Comparison of ENCODE assay signal across 8 cellular contexts in genomic region chr10:112461029-112461887, GRCh38. TPM values are rescaled to one million over a fixed set of nuclear protein-coding genes. Genes with fewer than 3 reads are reported as not detected.
DNase-seq lines count a peak whose midpoint lies in the region; ATAC-seq and TF ChIP-seq lines count a peak whose summit lies in the region.

No MANE protein-coding gene starts in this region.

- no peaks in the 10 kb centered on the region for H3K27me3 ChIP-seq in H7 (ENCODE audit: control insufficient read depth, insufficient read depth, low read length)
- H3K27me3 ChIP-seq in upper lobe of right lung = no peaks in the 10 kb centered on the region

- no peak overlapping the region for H3K27ac ChIP-seq in upper lobe of right lung

- peaks cover 20 to 36% of the 10 kb centered on the region in 2 donors for H3K36me3 Mint-ChIP-seq in activated T-cell treated with anti-CD3 and anti-CD28 coated beads, Interleukin-2, amount 50 U/mL, for 72 hours (ENCODE audit: insufficient read depth in 2 of 2)

- peak overlapping the region; percentile 98 for H3K27ac Mint-ChIP-seq in activated T-cell treated with anti-CD3 and anti-CD28 coated beads, Interleukin-2, amount 50 U/mL, for 72 hours

- H3K9me3 Mint-ChIP-seq in activated T-cell treated with anti-CD3 and anti-CD28 coated beads, Interleukin-2, amount 50 U/mL, for 72 hours = peaks cover 0 to 1% of the 10 kb centered on the region in 2 donors

- POLR2A ChIA-PET in AG04449 (lab: Yijun Ruan, JAX) = no interaction called here

- H3K4me1 ChIP-seq in upper lobe of right lung = no peaks in the 10 kb centered on the region

- H3K27me3 Mint-ChIP-seq in activated T-cell treated with anti-CD3 and anti-CD28 coated beads, Interleukin-2, amount 50 U/mL, for 72 hours (ENCODE audit: low read depth) = no peaks in the 10 kb centered on the region

- H3K9me3 ChIP-seq in upper lobe of right lung = no peaks in the 10 kb centered on the region

- intact Hi-C loops in upper lobe of right lung (cut with DNase I) (no loop called here), head of caudate nucleus (cut with DNase I) (no loop called here)

- peak; percentile 95 to 96 for ATAC-seq in activated T-cell treated with anti-CD3 and anti-CD28 coated beads, Interleukin-2, amount 50 U/mL, for 72 hours (replicated peaks in 1 of 2)
- ATAC-seq in upper lobe of right lung = no peak

- CTCF ChIA-PET in AG04449 (lab: Yijun Ruan, JAX) = interaction anchor here (0.9 to 7.5 kb wide), 3 partner anchors 12 to 26 kb away, joined by 3 to 96 read pairs (median 5); no protein-coding TSS in a partner anchor

- H3K4me1 Mint-ChIP-seq in activated T-cell treated with anti-CD3 and anti-CD28 coated beads, Interleukin-2, amount 50 U/mL, for 72 hours (ENCODE audit: low read depth) = peaks cover 67% of the 10 kb centered on the region

- TF ChIP-seq CTCF in AG04449 (IDR thresholded peaks at IDR 0.05; ENCODE audit: insufficient read depth, low read length, missing control alignments) = no peak
- TF ChIP-seq CTCF in fibroblast of villous mesenchyme (IDR thresholded peaks at IDR 0.05; ENCODE audit: insufficient read depth, low read depth, low read length) = no peak
- no peak for TF ChIP-seq CTCF in upper lobe of right lung (IDR thresholded peaks at IDR 0.05)

- H3K36me3 ChIP-seq in H7 (replicated peaks; ENCODE audit: control insufficient read depth, insufficient read depth, low read length) = peaks cover 4% of the 10 kb centered on the region
- H3K36me3 ChIP-seq in upper lobe of right lung = peaks cover 27% of the 10 kb centered on the region

- peak overlapping the region; percentile 54 to 77 for H3K4me3 Mint-ChIP-seq in activated T-cell treated with anti-CD3 and anti-CD28 coated beads, Interleukin-2, amount 50 U/mL, for 72 hours

- no peak overlapping the region for H3K4me3 ChIP-seq in AG04449 (ENCODE audit: low read depth, low read length)
- H3K4me3 ChIP-seq in fibroblast of villous mesenchyme (ENCODE audit: low read depth, low read length) = no peak overlapping the region
- no peak overlapping the region for H3K4me3 ChIP-seq in H7 (ENCODE audit: insufficient read depth, low read depth, low read length)
- H3K4me3 ChIP-seq in upper lobe of right lung = no peak overlapping the region

- peak; percentile 46 for DNase-seq in AG04449 (ENCODE audit: low read depth, low spot score)
- DNase-seq in H4 (ENCODE audit: low spot score) = peak; percentile 17
- DNase-seq in activated T-cell treated with anti-CD3 and anti-CD28 coated beads, Interleukin-2, amount 50 U/mL, for 72 hours = peak; percentile 79 to 82
- peak; percentile 84 for DNase-seq in fibroblast of villous mesenchyme (ENCODE audit: low read depth)
- no peak for DNase-seq in H7
- DNase-seq in upper lobe of right lung = no peak
- no peak for DNase-seq in NCI-H2029 treated with DMSO at 0.1 percent for 48 hours (lab: John Stamatoyannopoulos, UW)
- no peak for DNase-seq in head of caudate nucleus

RNA-seq across cellular contexts. Expression of gene VTI1A, which starts 14.2 kb away (rescaled TPM):
- 21.2 and 27.0 TPM in 2 replicates for total RNA-seq in H4 (2014; rRNA removed; shearing (Covaris generic))
- total RNA-seq in activated T-cell treated with anti-CD3 and anti-CD28 coated beads, Interleukin-2, amount 50 U/mL, for 72 hours = 10 to 100 TPM; 65.5 to 71.8 TPM
- total RNA-seq in fibroblast of villous mesenchyme = 31.6 and 37.1 TPM in 2 replicates
- total RNA-seq in H7 (2014; rRNA removed; shearing (Covaris generic)) = 12.8 and 13.9 TPM in 2 replicates
- total RNA-seq in upper lobe of right lung = 29.7 TPM

RNA-seq across cellular contexts. Expression of gene ZDHHC6, which starts 14.5 kb away (rescaled TPM):
- 25.7 and 36.0 TPM in 2 replicates for total RNA-seq in H4 (2014; rRNA removed; shearing (Covaris generic))
- total RNA-seq in activated T-cell treated with anti-CD3 and anti-CD28 coated beads, Interleukin-2, amount 50 U/mL, for 72 hours = 10 to 100 TPM; 61.1 to 78.7 TPM
- total RNA-seq in fibroblast of villous mesenchyme = 19.0 and 31.5 TPM in 2 replicates
- 12.3 and 14.3 TPM in 2 replicates for total RNA-seq in H7 (2014; rRNA removed; shearing (Covaris generic))
- 34.9 TPM for total RNA-seq in upper lobe of right lung

Comparison
In these comparisons a context has a peak if more than half of its experiments do, and no peak if none do; other contexts are left out.
1. DNase-seq: peak in AG04449 (single experiment), H4 (single experiment), activated T-cell treated with anti-CD3 and anti-CD28 coated beads, Interleukin-2, amount 50 U/mL, for 72 hours (2 of 2) and fibroblast of villous mesenchyme (single experiment); none in H7 (single experiment), upper lobe of right lung (single experiment), NCI-H2029 treated with DMSO at 0.1 percent for 48 hours (single experiment) and head of caudate nucleus (0 of 42).